10 cellular contexts compared by ENCODE assay signal in genomic region chr17:29561541-29562517, GRCh38. TPM values are rescaled to one million over a fixed set of nuclear protein-coding genes. Genes with fewer than 3 reads are reported as not detected.
A peak's percentile ranks its signal among the peaks of the same experiment; 100 is the strongest.
DNase-seq lines count a peak whose midpoint lies in the region; ATAC-seq and TF ChIP-seq lines count a peak whose summit lies in the region.
"Had no signal": no experiment of that assay in that cellular context is flagged by ENCODE, and none has a peak within 500 bp of the region (broad histone marks: within the 10 kb centered on the region; RNA-seq: fewer than 3 reads in every experiment).

No MANE protein-coding gene starts in this region.

- TF ChIP-seq CTCF in upper lobe of right lung (IDR thresholded peaks at IDR 0.05): no peak

- no peaks in the 10 kb centered on the region for H3K27me3 Mint-ChIP-seq in activated CD8-positive, alpha-beta T cell treated with anti-CD3 and anti-CD28 coated beads, Interleukin-2, amount 10 ng/mL, durations not matched to agents 7 days and 5 days (ENCODE audit: low read depth)

- H3K4me3 ChIP-seq in upper lobe of right lung: no peak overlapping the region
- H3K4me3 ChIP-seq: GM23248 had no signal

- ATAC-seq in left ventricle myocardium superior (no peak), upper lobe of right lung (peak; percentile 6)
- no peak for ATAC-seq in activated CD8-positive, alpha-beta T cell treated with anti-CD3 and anti-CD28 coated beads, Interleukin-2, amount 10 ng/mL, durations not matched to agents 7 days and 5 days

- H3K27me3 ChIP-seq in upper lobe of right lung: no peaks in the 10 kb centered on the region

- POLR2A ChIA-PET in activated CD8-positive, alpha-beta T cell treated with anti-CD3 and anti-CD28 coated beads, Interleukin-2, amount 10 ng/mL, durations not matched to agents 7 days and 5 days (lab: Charles Lee): no interaction called here

- H3K4me1 ChIP-seq in upper lobe of right lung: peaks cover 42% of the 10 kb centered on the region

- no peaks in the 10 kb centered on the region for H3K9me3 Mint-ChIP-seq in activated CD8-positive, alpha-beta T cell treated with anti-CD3 and anti-CD28 coated beads, Interleukin-2, amount 10 ng/mL, durations not matched to agents 7 days and 5 days (ENCODE audit: insufficient read depth)

- H3K27ac ChIP-seq in upper lobe of right lung: peak overlapping the region; percentile 26
- H3K27ac ChIP-seq: GM23248 had no signal

- H3K27ac Mint-ChIP-seq in activated CD8-positive, alpha-beta T cell treated with anti-CD3 and anti-CD28 coated beads, Interleukin-2, amount 10 ng/mL, durations not matched to agents 7 days and 5 days: peak overlapping the region; percentile 54

- no peaks in the 10 kb centered on the region for H3K9me3 ChIP-seq in upper lobe of right lung

- intact Hi-C loops in left ventricle myocardium superior (cut with micrococcal nuclease): no loop called here
- intact Hi-C loops in cardiac septum (cut with DNase I): loop anchor here (10.0 kb wide), 1 partner anchor 167 kb away; the partner anchor contains the start of gene TAOK1
- intact Hi-C loops in upper lobe of right lung (cut with DNase I): no loop called here

- DNase-seq in left ventricle myocardium superior (peak; percentile 40), cardiac septum (ENCODE audit: low spot score) (no peak), mesenteric fat pad (ENCODE audit: low spot score) (peak; percentile 71), upper lobe of right lung (peak; percentile 65), cerebellar nuclear complex (lab: John Stamatoyannopoulos, UW) (no peak), NCI-H774 (lab: John Stamatoyannopoulos, UW) (no peak)
- DNase-seq in activated CD8-positive, alpha-beta T cell treated with anti-CD3 and anti-CD28 coated beads, Interleukin-2, amount 10 ng/mL, durations not matched to agents 7 days and 5 days: no peak
- DNase-seq in activated CD4-positive, alpha-beta T cell treated with anti-CD3 and anti-CD28 coated beads, Interleukin-2, amount 50 U/mL, for 48 hours: no peak
- DNase-seq: GM23248, SHP77 had no signal

- H3K36me3 Mint-ChIP-seq in activated CD8-positive, alpha-beta T cell treated with anti-CD3 and anti-CD28 coated beads, Interleukin-2, amount 10 ng/mL, durations not matched to agents 7 days and 5 days (ENCODE audit: low read depth): peaks cover 49% of the 10 kb centered on the region

- CTCF ChIA-PET in activated CD8-positive, alpha-beta T cell treated with anti-CD3 and anti-CD28 coated beads, Interleukin-2, amount 10 ng/mL, durations not matched to agents 7 days and 5 days (lab: Charles Lee): interaction anchor here (0.7 to 1.4 kb wide), 5 partner anchors 13 to 192 kb away, joined by 3 to 6 read pairs (median 4); no protein-coding TSS in a partner anchor

- peaks cover 58% of the 10 kb centered on the region for H3K4me1 Mint-ChIP-seq in activated CD8-positive, alpha-beta T cell treated with anti-CD3 and anti-CD28 coated beads, Interleukin-2, amount 10 ng/mL, durations not matched to agents 7 days and 5 days (ENCODE audit: low read depth)

- H3K36me3 ChIP-seq in upper lobe of right lung: peaks cover 5% of the 10 kb centered on the region

- H3K4me3 Mint-ChIP-seq in activated CD8-positive, alpha-beta T cell treated with anti-CD3 and anti-CD28 coated beads, Interleukin-2, amount 10 ng/mL, durations not matched to agents 7 days and 5 days: no peak overlapping the region

RNA-seq across cellular contexts. Expression of gene ABHD15, which starts 5.0 kb away (rescaled TPM):
- total RNA-seq in left ventricle myocardium superior (6.4 TPM), cardiac septum (5.8 TPM), mesenteric fat pad (38.3 TPM), upper lobe of right lung (10.9 TPM)
- 10 to 100 TPM; 21.1 to 21.7 TPM for total RNA-seq in activated CD8-positive, alpha-beta T cell treated with anti-CD3 and anti-CD28 coated beads, Interleukin-2, amount 10 ng/mL, durations not matched to agents 7 days and 5 days

RNA-seq across cellular contexts. Expression of gene TP53I13, which starts 6.7 kb away (rescaled TPM):
- total RNA-seq in left ventricle myocardium superior (40.1 TPM), cardiac septum (31.9 TPM), mesenteric fat pad (75.2 TPM), upper lobe of right lung (51.9 TPM)
- 10 to 100 TPM; 96.7 to 97.9 TPM for total RNA-seq in activated CD8-positive, alpha-beta T cell treated with anti-CD3 and anti-CD28 coated beads, Interleukin-2, amount 10 ng/mL, durations not matched to agents 7 days and 5 days

RNA-seq across cellular contexts. Expression of gene GIT1, which starts 27.6 kb away (rescaled TPM):
- total RNA-seq in left ventricle myocardium superior (31.5 TPM), cardiac septum (36.2 TPM), mesenteric fat pad (47.7 TPM), upper lobe of right lung (64.8 TPM)
- 10 to 100 TPM; 72.7 to 75.1 TPM for total RNA-seq in activated CD8-positive, alpha-beta T cell treated with anti-CD3 and anti-CD28 coated beads, Interleukin-2, amount 10 ng/mL, durations not matched to agents 7 days and 5 days

RNA-seq across cellular contexts. Expression of gene ANKRD13B, which starts 31.1 kb away (rescaled TPM):
- 8.3 TPM for total RNA-seq in left ventricle myocardium superior
- total RNA-seq in cardiac septum: 8.1 TPM
- total RNA-seq in activated CD8-positive, alpha-beta T cell treated with anti-CD3 and anti-CD28 coated beads, Interleukin-2, amount 10 ng/mL, durations not matched to agents 7 days and 5 days: 10 to 100 TPM; 11.2 to 12.5 TPM
- total RNA-seq in mesenteric fat pad: 11.5 TPM
- total RNA-seq in upper lobe of right lung: 6.8 TPM

Comparison
In these comparisons a context has a peak if more than half of its experiments do, and no peak if none do; other contexts are left out.
1. DNase-seq: peak in left ventricle myocardium superior (single experiment), mesenteric fat pad (single experiment) and upper lobe of right lung (single experiment); none in cardiac septum (single experiment), activated CD8-positive, alpha-beta T cell treated with anti-CD3 and anti-CD28 coated beads, Interleukin-2, amount 10 ng/mL, durations not matched to agents 7 days and 5 days (single experiment), cerebellar nuclear complex (0 of 2), NCI-H774 (single experiment) and activated CD4-positive, alpha-beta T cell treated with anti-CD3 and anti-CD28 coated beads, Interleukin-2, amount 50 U/mL, for 48 hours (0 of 2).